Comparison of ENCODE assay signal across 1 cellular context in the genomic region with DNA sequence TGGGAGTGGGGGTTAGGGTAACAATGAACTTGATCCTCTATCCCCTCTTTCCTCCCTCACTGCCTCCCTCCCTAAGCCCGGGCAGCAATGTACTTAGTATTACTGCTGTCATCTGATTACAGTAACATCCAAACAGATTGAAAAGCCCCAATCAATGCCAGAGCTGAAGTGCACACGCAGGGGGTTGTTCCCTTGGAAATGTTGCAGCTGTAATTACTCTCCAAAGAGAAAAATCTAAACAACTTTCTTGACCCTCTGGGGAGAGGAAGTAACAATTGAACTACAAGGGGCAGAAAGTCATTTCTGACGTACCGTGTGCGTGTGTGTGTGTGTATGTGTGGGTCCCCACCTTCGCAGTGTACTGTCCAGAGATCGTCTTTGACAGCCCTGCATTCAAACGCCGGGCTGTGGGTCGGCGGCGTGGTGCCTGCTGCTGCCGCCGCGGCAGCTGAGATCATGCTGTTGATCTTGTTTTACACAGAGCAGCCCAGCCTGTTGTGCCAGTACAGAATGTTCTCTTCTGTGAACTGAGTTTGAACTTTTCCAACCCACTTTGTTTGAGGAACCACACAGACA.
TF ChIP-seq lines count a peak whose summit lies in the region.

No MANE protein-coding gene starts in this region.

TF ChIP-seq in H1, 55 proteins besides CTCF, POLR2A, EP300 and RAD21:
- TF ChIP-seq CHD1 (IDR thresholded peaks at IDR 0.05; ENCODE audit: low read depth, low read length) (no peak), POLR2AphosphoS5 (IDR thresholded peaks at IDR 0.05; ENCODE audit: low read depth, low read length) (no peak), GABPA (IDR thresholded peaks at IDR 0.05; ENCODE audit: borderline replicate concordance, insufficient read depth, low read length) (no peak), HDAC6 (IDR thresholded peaks at IDR 0.05; ENCODE audit: low read depth, low read length) (no peak), SP1 (IDR thresholded peaks at IDR 0.05; ENCODE audit: low read depth, low read length) (no peak), CTBP2 (IDR thresholded peaks at IDR 0.05; ENCODE audit: borderline replicate concordance, insufficient read depth, insufficient read length, low read length) (no peak), RFX5 (IDR thresholded peaks at IDR 0.05; ENCODE audit: borderline replicate concordance, low read depth, low read length) (no peak), HDAC2 (IDR thresholded peaks at IDR 0.05; ENCODE audit: borderline replicate concordance in 1 of 2, low read depth in 2 of 2, low read length in 2 of 2) (no peak), JUND (IDR thresholded peaks at IDR 0.05; ENCODE audit: low read length) (no peak), BCL11A (IDR thresholded peaks at IDR 0.05; ENCODE audit: low read depth in 2 of 2, low read length in 2 of 2) (no peak), KDM4A (IDR thresholded peaks at IDR 0.05; ENCODE audit: low read depth, low read length, severe bottlenecking) (no peak), MAFK (IDR thresholded peaks at IDR 0.05; ENCODE audit: low read depth, low read length) (no peak), GTF2F1 (IDR thresholded peaks at IDR 0.05; ENCODE audit: borderline replicate concordance, low read depth, low read length) (no peak)
- TF ChIP-seq, protein P1, sequence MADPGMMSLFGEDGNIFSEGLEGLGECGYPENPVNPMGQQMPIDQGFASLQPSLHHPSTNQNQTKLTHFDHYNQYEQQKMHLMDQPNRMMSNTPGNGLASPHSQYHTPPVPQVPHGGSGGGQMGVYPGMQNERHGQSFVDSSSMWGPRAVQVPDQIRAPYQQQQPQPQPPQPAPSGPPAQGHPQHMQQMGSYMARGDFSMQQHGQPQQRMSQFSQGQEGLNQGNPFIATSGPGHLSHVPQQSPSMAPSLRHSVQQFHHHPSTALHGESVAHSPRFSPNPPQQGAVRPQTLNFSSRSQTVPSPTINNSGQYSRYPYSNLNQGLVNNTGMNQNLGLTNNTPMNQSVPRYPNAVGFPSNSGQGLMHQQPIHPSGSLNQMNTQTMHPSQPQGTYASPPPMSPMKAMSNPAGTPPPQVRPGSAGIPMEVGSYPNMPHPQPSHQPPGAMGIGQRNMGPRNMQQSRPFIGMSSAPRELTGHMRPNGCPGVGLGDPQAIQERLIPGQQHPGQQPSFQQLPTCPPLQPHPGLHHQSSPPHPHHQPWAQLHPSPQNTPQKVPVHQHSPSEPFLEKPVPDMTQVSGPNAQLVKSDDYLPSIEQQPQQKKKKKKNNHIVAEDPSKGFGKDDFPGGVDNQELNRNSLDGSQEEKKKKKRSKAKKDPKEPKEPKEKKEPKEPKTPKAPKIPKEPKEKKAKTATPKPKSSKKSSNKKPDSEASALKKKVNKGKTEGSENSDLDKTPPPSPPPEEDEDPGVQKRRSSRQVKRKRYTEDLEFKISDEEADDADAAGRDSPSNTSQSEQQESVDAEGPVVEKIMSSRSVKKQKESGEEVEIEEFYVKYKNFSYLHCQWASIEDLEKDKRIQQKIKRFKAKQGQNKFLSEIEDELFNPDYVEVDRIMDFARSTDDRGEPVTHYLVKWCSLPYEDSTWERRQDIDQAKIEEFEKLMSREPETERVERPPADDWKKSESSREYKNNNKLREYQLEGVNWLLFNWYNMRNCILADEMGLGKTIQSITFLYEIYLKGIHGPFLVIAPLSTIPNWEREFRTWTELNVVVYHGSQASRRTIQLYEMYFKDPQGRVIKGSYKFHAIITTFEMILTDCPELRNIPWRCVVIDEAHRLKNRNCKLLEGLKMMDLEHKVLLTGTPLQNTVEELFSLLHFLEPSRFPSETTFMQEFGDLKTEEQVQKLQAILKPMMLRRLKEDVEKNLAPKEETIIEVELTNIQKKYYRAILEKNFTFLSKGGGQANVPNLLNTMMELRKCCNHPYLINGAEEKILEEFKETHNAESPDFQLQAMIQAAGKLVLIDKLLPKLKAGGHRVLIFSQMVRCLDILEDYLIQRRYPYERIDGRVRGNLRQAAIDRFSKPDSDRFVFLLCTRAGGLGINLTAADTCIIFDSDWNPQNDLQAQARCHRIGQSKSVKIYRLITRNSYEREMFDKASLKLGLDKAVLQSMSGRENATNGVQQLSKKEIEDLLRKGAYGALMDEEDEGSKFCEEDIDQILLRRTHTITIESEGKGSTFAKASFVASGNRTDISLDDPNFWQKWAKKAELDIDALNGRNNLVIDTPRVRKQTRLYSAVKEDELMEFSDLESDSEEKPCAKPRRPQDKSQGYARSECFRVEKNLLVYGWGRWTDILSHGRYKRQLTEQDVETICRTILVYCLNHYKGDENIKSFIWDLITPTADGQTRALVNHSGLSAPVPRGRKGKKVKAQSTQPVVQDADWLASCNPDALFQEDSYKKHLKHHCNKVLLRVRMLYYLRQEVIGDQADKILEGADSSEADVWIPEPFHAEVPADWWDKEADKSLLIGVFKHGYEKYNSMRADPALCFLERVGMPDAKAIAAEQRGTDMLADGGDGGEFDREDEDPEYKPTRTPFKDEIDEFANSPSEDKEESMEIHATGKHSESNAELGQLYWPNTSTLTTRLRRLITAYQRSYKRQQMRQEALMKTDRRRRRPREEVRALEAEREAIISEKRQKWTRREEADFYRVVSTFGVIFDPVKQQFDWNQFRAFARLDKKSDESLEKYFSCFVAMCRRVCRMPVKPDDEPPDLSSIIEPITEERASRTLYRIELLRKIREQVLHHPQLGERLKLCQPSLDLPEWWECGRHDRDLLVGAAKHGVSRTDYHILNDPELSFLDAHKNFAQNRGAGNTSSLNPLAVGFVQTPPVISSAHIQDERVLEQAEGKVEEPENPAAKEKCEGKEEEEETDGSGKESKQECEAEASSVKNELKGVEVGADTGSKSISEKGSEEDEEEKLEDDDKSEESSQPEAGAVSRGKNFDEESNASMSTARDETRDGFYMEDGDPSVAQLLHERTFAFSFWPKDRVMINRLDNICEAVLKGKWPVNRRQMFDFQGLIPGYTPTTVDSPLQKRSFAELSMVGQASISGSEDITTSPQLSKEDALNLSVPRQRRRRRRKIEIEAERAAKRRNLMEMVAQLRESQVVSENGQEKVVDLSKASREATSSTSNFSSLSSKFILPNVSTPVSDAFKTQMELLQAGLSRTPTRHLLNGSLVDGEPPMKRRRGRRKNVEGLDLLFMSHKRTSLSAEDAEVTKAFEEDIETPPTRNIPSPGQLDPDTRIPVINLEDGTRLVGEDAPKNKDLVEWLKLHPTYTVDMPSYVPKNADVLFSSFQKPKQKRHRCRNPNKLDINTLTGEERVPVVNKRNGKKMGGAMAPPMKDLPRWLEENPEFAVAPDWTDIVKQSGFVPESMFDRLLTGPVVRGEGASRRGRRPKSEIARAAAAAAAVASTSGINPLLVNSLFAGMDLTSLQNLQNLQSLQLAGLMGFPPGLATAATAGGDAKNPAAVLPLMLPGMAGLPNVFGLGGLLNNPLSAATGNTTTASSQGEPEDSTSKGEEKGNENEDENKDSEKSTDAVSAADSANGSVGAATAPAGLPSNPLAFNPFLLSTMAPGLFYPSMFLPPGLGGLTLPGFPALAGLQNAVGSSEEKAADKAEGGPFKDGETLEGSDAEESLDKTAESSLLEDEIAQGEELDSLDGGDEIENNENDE (IDR thresholded peaks at IDR 0.05; ENCODE audit: insufficient replicate concordance, low read length) = no peak
